17 cellular contexts compared by ENCODE assay signal in genomic region chr6:122833229-122833556, GRCh38. TPM values are rescaled to one million over a fixed set of nuclear protein-coding genes. Genes with fewer than 3 reads are reported as not detected.
DNase-seq lines count a peak whose midpoint lies in the region; TF ChIP-seq lines count a peak whose summit lies in the region.
"Had no signal": no experiment of that assay in that cellular context is flagged by ENCODE, and none has a peak within 500 bp of the region (broad histone marks: within the 10 kb centered on the region; RNA-seq: fewer than 3 reads in every experiment).

No MANE protein-coding gene starts in this region.

- peaks cover 4% of the 10 kb centered on the region for H3K27me3 Mint-ChIP-seq in activated CD4-positive, alpha-beta memory T cell treated with anti-CD3 and anti-CD28 coated beads for 36 hours

- intact Hi-C loops in activated CD4-positive, alpha-beta memory T cell treated with anti-CD3 and anti-CD28 coated beads for 36 hours (cut with micrococcal nuclease) = loop anchor here (10.0 kb wide), 1 partner anchor 358 kb away; the partner anchor contains the start of gene SERINC1

- H3K9me3 Mint-ChIP-seq in activated CD4-positive, alpha-beta memory T cell treated with anti-CD3 and anti-CD28 coated beads for 36 hours = no peaks in the 10 kb centered on the region

- H3K4me3 Mint-ChIP-seq in activated CD4-positive, alpha-beta memory T cell treated with anti-CD3 and anti-CD28 coated beads for 36 hours = no peak overlapping the region

- POLR2A ChIA-PET in activated CD4-positive, alpha-beta memory T cell treated with anti-CD3 and anti-CD28 coated beads for 36 hours (lab: Charles Lee) = no interaction called here

- no peaks in the 10 kb centered on the region for H3K4me1 Mint-ChIP-seq in activated CD4-positive, alpha-beta memory T cell treated with anti-CD3 and anti-CD28 coated beads for 36 hours (ENCODE audit: low read depth)

- peak overlapping the region; percentile 0 for H3K4me3 ChIP-seq in choroid plexus epithelial cell (ENCODE audit: low read depth, low read length)
- H3K4me3 ChIP-seq: A549, heart right ventricle, PC-9 had no signal

- no peak overlapping the region for H3K27ac Mint-ChIP-seq in activated CD4-positive, alpha-beta memory T cell treated with anti-CD3 and anti-CD28 coated beads for 36 hours

- no peak for TF ChIP-seq CTCF in choroid plexus epithelial cell (conservative IDR thresholded peaks at IDR 0.05; ENCODE audit: low read depth, low read length)

- H3K36me3 Mint-ChIP-seq in activated CD4-positive, alpha-beta memory T cell treated with anti-CD3 and anti-CD28 coated beads for 36 hours = no peaks in the 10 kb centered on the region

- peak; percentile 14 for DNase-seq in AG08395 (ENCODE audit: low spot score)
- peak; percentile 97 for DNase-seq in NCI-H82 (lab: John Stamatoyannopoulos, UW)
- DNase-seq in choroid plexus epithelial cell (ENCODE audit: low read depth) = peak; percentile 21
- peak; percentile 91 for DNase-seq in medulla oblongata (ENCODE audit: extremely low spot score)
- no peak for DNase-seq in T-helper 1 cell
- DNase-seq in activated CD4-positive, alpha-beta memory T cell treated with anti-CD3 and anti-CD28 coated beads for 36 hours = no peak
- no peak for DNase-seq in activated T-cell treated with anti-CD3 and anti-CD28 coated beads for 4 hours
- no peak for DNase-seq in DMS 273 treated with DMSO at 0.1 percent for 48 hours (lab: John Stamatoyannopoulos, UW)
- DNase-seq: activated naive CD4-positive, alpha-beta T cell treated with Interleukin-2 at 50 U/mL for 16 hours; heart right ventricle; NCI-H1417 treated with DMSO at 0.1 percent for 48 hours; NCI-H226; PC-9; stimulated activated CD4-positive, alpha-beta T cell treated with anti-CD3 and anti-CD28 coated beads, Interleukin-2, amount 100 ng/mL, for 24 hours had no signal

- CTCF ChIA-PET in activated CD4-positive, alpha-beta memory T cell treated with anti-CD3 and anti-CD28 coated beads for 36 hours (lab: Charles Lee) = no interaction called here

RNA-seq across cellular contexts. Expression of gene SMPDL3A, which starts 44.1 kb away (rescaled TPM):
- total RNA-seq in activated CD4-positive, alpha-beta memory T cell treated with anti-CD3 and anti-CD28 coated beads for 36 hours = under 1 TPM; 0.17 to 0.21 TPM

RNA-seq across cellular contexts. Expression of gene FABP7, which starts 53.7 kb away (rescaled TPM):
- total RNA-seq in activated CD4-positive, alpha-beta memory T cell treated with anti-CD3 and anti-CD28 coated beads for 36 hours = not detected
- total RNA-seq: endothelial cell of umbilical vein, heart right ventricle, PC-9, renal cortical epithelial cell had no signal

Comparison
In these comparisons a context has a peak if more than half of its experiments do, and no peak if none do; other contexts are left out.
1. DNase-seq: peak in AG08395 (single experiment), NCI-H82 (single experiment), choroid plexus epithelial cell (single experiment) and medulla oblongata (single experiment); none in T-helper 1 cell (0 of 5), activated CD4-positive, alpha-beta memory T cell treated with anti-CD3 and anti-CD28 coated beads for 36 hours (single experiment), activated T-cell treated with anti-CD3 and anti-CD28 coated beads for 4 hours (single experiment) and DMS 273 treated with DMSO at 0.1 percent for 48 hours (single experiment).